ENCODE assay signal across 8 cellular contexts in genomic region chr1:151198254-151199127, GRCh38. TPM values are rescaled to one million over a fixed set of nuclear protein-coding genes. Genes with fewer than 3 reads are reported as not detected.
DNase-seq lines count a peak whose midpoint lies in the region; ATAC-seq and TF ChIP-seq lines count a peak whose summit lies in the region.

TSS of gene PIP5K1A (plus strand) at chr1:151198552. CDS start at chr1:151198997, 445 bp downstream.

- no peaks in the 10 kb centered on the region for H3K9me3 Mint-ChIP-seq in IgD-negative memory B cell

- ATAC-seq in GM21528 (IDR thresholded peaks at IDR 0.05; ENCODE audit: low FRiP score, unreplicated experiment) = peak; percentile 82

- peaks cover 20 to 37% (median 30%) of the 10 kb centered on the region in 3 donors for H3K4me1 Mint-ChIP-seq in IgD-negative memory B cell

- no peaks in the 10 kb centered on the region for H3K27me3 ChIP-seq in mononuclear cell (ENCODE audit: insufficient read depth, low read length)

- H3K4me3 ChIP-seq in epithelial cell of esophagus (ENCODE audit: low read length) (peak within 1 kb of the TSS; percentile 100), mononuclear cell (ENCODE audit: low read length) (peak within 1 kb of the TSS; percentile 80)

- peaks cover 33% of the 10 kb centered on the region for H3K4me1 ChIP-seq in mononuclear cell (ENCODE audit: insufficient read depth, low read length)

- H3K27ac Mint-ChIP-seq in IgD-negative memory B cell = peak within 1 kb of the TSS; percentile 93 to 99 (median 99)

- TF ChIP-seq CTCF in epithelial cell of esophagus (IDR thresholded peaks at IDR 0.05; ENCODE audit: insufficient read depth, low read depth, low read length, missing control alignments) = no peak

- peak within 1 kb of the TSS; percentile 97 to 98 (median 98) for H3K4me3 Mint-ChIP-seq in IgD-negative memory B cell

- DNase-seq in DMS 273 (lab: John Stamatoyannopoulos, UW; ENCODE audit: unreplicated experiment) (peak; percentile 100), OCI-M2 (lab: John Stamatoyannopoulos, UW; ENCODE audit: unreplicated experiment) (peak; percentile 89), activated T-cell treated with anti-CD3 and anti-CD28 coated beads for 4 hours (peak; percentile 97), epithelial cell of esophagus (ENCODE audit: low read depth) (peak; percentile 97)
- DNase-seq in stimulated activated CD8-positive, alpha-beta memory T cell treated with anti-CD3 and anti-CD28 coated beads, Interleukin-4, amount 100 ng/mL, for 1 hour (ENCODE audit: low read depth in 2 of 2, low spot score in 1 of 2) = peak; percentile 99 to 100

- H3K36me3 Mint-ChIP-seq in IgD-negative memory B cell = peaks cover 1% of the 10 kb centered on the region

- peaks cover 3% of the 10 kb centered on the region for H3K27me3 Mint-ChIP-seq in IgD-negative memory B cell

- H3K9me3 ChIP-seq in mononuclear cell (ENCODE audit: low read depth, low read length) = no peaks in the 10 kb centered on the region

RNA-seq across cellular contexts. Expression of gene PIP5K1A, which starts in this region (rescaled TPM):
- 20.3 TPM for polyA plus RNA-seq in IgD-negative memory B cell
- total RNA-seq in mononuclear cell = 46.7 TPM

Comparison
In these comparisons a context has a peak if more than half of its experiments do, and no peak if none do; other contexts are left out.
1. Peak in every context shown above with its lines: DNase-seq, ATAC-seq and H3K4me3 ChIP-seq.